ENCODE assay signal across 8 cellular contexts in the genomic region with DNA sequence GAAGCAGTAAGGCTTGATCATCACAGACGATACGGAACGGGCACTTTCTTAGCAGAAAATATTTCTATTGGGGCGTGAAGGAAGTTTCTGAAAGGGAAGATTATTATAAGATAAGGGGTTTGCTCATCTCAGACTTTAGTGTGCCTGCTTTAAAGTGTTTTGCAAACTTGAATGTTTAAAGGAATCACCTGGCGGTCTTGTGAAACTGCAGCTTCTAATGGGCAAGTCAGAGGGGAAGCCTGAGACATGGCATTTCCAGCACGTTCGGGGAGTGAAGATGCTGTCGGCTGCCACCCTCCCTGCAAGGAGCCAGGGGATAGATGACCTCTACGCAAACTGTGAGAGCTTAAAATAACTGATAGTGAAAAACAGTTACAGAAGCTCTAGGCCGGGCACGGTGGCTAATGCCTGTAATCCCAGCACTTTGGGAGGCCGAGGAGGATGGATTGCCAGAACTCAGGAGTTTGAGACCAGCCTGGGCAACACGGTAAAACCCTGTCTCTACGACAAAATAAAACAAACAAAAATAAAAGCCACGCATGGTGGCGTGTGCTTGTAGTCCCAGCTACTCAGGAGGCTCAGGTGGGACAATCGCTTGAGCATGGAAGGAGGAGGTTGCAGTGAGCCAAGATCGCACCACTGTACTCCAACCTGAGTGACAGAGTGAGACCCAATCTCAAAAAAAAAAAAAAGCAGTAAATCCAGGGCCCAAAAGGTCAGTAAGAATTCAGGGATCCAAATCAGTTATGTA. TPM values are rescaled to one million over a fixed set of nuclear protein-coding genes. Genes with fewer than 3 reads are reported as not detected.
DNase-seq lines count a peak whose midpoint lies in the region; ATAC-seq and TF ChIP-seq lines count a peak whose summit lies in the region.

No MANE protein-coding gene starts in this region.

- peaks cover 12% of the 10 kb centered on the region for H3F3A ChIP-seq in GM23248 (ENCODE audit: insufficient read depth)
- no peaks in the 10 kb centered on the region; the same call in 1 of the 2 replicates for H3F3A ChIP-seq in SU-DHL-6 (ENCODE audit: insufficient read depth)

- H3K4me1 ChIP-seq in GM23248 (ENCODE audit: insufficient read depth) (peaks cover 15% of the 10 kb centered on the region), fibroblast of lung (ENCODE audit: control insufficient read depth, extremely low read depth, insufficient read depth, low read length) (no peaks in the 10 kb centered on the region), rectal smooth muscle tissue (ENCODE audit: control insufficient read depth, insufficient read depth, low read length) (peaks cover 12% of the 10 kb centered on the region)

- ATAC-seq in HG02973 (IDR thresholded peaks at IDR 0.05; ENCODE audit: unreplicated experiment) = no peak

- in situ Hi-C loops in GM23248 (cut with MboI) = no loop called here

- WGBS in GM23248 (ENCODE audit: low coverage in 1 of 2, low lambda C conversion rate in 2 of 2, missing lambda C conversion rate in 2 of 2), 2 experiments = 49 to 50% methylated on average over 18 of the region's 18 CpGs

- H3K27ac ChIP-seq in GM23248 = 0 out of 2 replicates have a peak overlapping the region, but pooled peaks have one; percentile 15
- H3K27ac ChIP-seq in SU-DHL-6 (ENCODE audit: low read depth, low read length) = peak overlapping the region; percentile 16; the same call in 1 of the 2 replicates
- H3K27ac ChIP-seq in fibroblast of lung (ENCODE audit: insufficient read depth, low read length) = peak overlapping the region; percentile 19
- H3K27ac ChIP-seq in rectal smooth muscle tissue (ENCODE audit: low read depth, low read length) = no peak overlapping the region

- no peaks in the 10 kb centered on the region for H3K79me2 ChIP-seq in GM23248 (ENCODE audit: insufficient read depth)
- no peaks in the 10 kb centered on the region for H3K79me2 ChIP-seq in SU-DHL-6 (ENCODE audit: insufficient read depth, low read length)
- no peaks in the 10 kb centered on the region for H3K79me2 ChIP-seq in fibroblast of lung (ENCODE audit: control insufficient read depth, insufficient read depth, low read length)

- no peaks in the 10 kb centered on the region for H3K9me3 ChIP-seq in GM23248 (ENCODE audit: low read depth)
- no peaks in the 10 kb centered on the region for H3K9me3 ChIP-seq in SU-DHL-6 (ENCODE audit: insufficient read depth, low read length)
- no peaks in the 10 kb centered on the region for H3K9me3 ChIP-seq in fibroblast of lung (ENCODE audit: control insufficient read depth, insufficient read depth, low read depth, low read length)

- no peak for DNase-seq in GM23248
- DNase-seq in fibroblast of lung (ENCODE audit: low read depth in 2 of 2) = no peak
- no peak for DNase-seq in NCI-H187 treated with DMSO at 0.1 percent for 48 hours (lab: John Stamatoyannopoulos, UW)
- no peak for DNase-seq in amygdala (lab: John Stamatoyannopoulos, UW)
- DNase-seq in A172 (ENCODE audit: low spot score) = no peak

- H2AFZ ChIP-seq in GM23248 (peak overlapping the region; percentile 95), SU-DHL-6 (ENCODE audit: low read depth, low read length, severe bottlenecking) (peak overlapping the region; percentile 77), fibroblast of lung (ENCODE audit: low read length) (peak overlapping the region; percentile 87)

- TF ChIP-seq CTCF in SU-DHL-6 (IDR thresholded peaks at IDR 0.05; ENCODE audit: insufficient read depth, low read length, poor library complexity, severe bottlenecking) = no peak
- TF ChIP-seq CTCF in fibroblast of lung (conservative IDR thresholded peaks at IDR 0.05 in 1 of 2, IDR thresholded peaks at IDR 0.05 in 1 of 2; ENCODE audit: low read depth in 1 of 2, low read length in 2 of 2) = no peak

- H3K36me3 ChIP-seq in GM23248 (ENCODE audit: low read depth) (no peaks in the 10 kb centered on the region), SU-DHL-6 (ENCODE audit: low read length) (no peaks in the 10 kb centered on the region), fibroblast of lung (ENCODE audit: control insufficient read depth, insufficient read depth, low read length) (no peaks in the 10 kb centered on the region), rectal smooth muscle tissue (ENCODE audit: control insufficient read depth, insufficient read depth, low read length) (no peaks in the 10 kb centered on the region)

- H3K4me3 ChIP-seq in GM23248 = peak overlapping the region; percentile 76
- H3K4me3 ChIP-seq in SU-DHL-6 (ENCODE audit: insufficient read depth, low read length, poor library complexity, severe bottlenecking) = peak overlapping the region; percentile 47
- peak overlapping the region; percentile 41 to 63 (median 49) for H3K4me3 ChIP-seq in fibroblast of lung (replicated peaks in 1 of 4; ENCODE audit: control extremely low read depth in 1 of 4, insufficient read depth in 1 of 4, low read depth in 3 of 4, low read length in 4 of 4)
- peak overlapping the region; percentile 70 for H3K4me3 ChIP-seq in rectal smooth muscle tissue (ENCODE audit: low read length)

- H3K27me3 ChIP-seq in GM23248 (replicated peaks; ENCODE audit: insufficient read depth) (no peaks in the 10 kb centered on the region), SU-DHL-6 (ENCODE audit: low read length) (no peaks in the 10 kb centered on the region), fibroblast of lung (ENCODE audit: control insufficient read depth, insufficient read depth, low read length) (no peaks in the 10 kb centered on the region), rectal smooth muscle tissue (ENCODE audit: control insufficient read depth, insufficient read depth, low read length) (no peaks in the 10 kb centered on the region)

- H3K9ac ChIP-seq in GM23248 (peak overlapping the region; percentile 67), SU-DHL-6 (ENCODE audit: low read length) (peak overlapping the region; percentile 51), fibroblast of lung (ENCODE audit: insufficient read depth, low read length) (no peak overlapping the region), rectal smooth muscle tissue (ENCODE audit: low read length) (no peak overlapping the region)

- H3K4me2 ChIP-seq in GM23248 (ENCODE audit: unreplicated experiment) = peak overlapping the region; percentile 93
- H3K4me2 ChIP-seq in SU-DHL-6 (ENCODE audit: low read depth, low read length, poor library complexity, severe bottlenecking) = peak overlapping the region; percentile 65
- peak overlapping the region; percentile 82 for H3K4me2 ChIP-seq in fibroblast of lung (ENCODE audit: extremely low read depth, insufficient read depth, low read length)

- no peaks in the 10 kb centered on the region for H3K9me2 ChIP-seq in GM23248 (ENCODE audit: insufficient read depth)
- no peaks in the 10 kb centered on the region; the same call in 1 of the 2 replicates for H3K9me2 ChIP-seq in SU-DHL-6 (replicated peaks; ENCODE audit: insufficient read depth, low read length)

- H4K20me1 ChIP-seq in GM23248 (ENCODE audit: insufficient read depth) (no peaks in the 10 kb centered on the region), SU-DHL-6 (ENCODE audit: low read depth, low read length) (no peaks in the 10 kb centered on the region), fibroblast of lung (ENCODE audit: control insufficient read depth, extremely low read depth, insufficient read depth, low read length) (no peaks in the 10 kb centered on the region)

RNA-seq across cellular contexts. Expression of gene KIF16B, which starts 2.3 kb away (rescaled TPM):
- total RNA-seq in GM23248 (2014; rRNA removed; shearing (Covaris generic)) = 1.7 and 3.9 TPM in 2 replicates
- polyA plus RNA-seq in GM23248 (2016; fragmentation: Nextera tagmentation; extraction: Ambion mirVana) = 2.6 and 3.0 TPM in 2 replicates
- total RNA-seq in fibroblast of lung = 9.8 and 17.3 TPM in 2 replicates
- 7.7 and 8.9 TPM in 2 replicates for polyA plus RNA-seq in fibroblast of lung
- polyA plus RNA-seq in fibroblast of lung (2012) = 5.4 and 6.7 TPM in 2 replicates
- polyA minus RNA-seq in fibroblast of lung (ENCODE audit: low replicate concordance) = 2.4 TPM in 2 replicates
- 11.2 and 12.6 TPM in 2 replicates for total RNA-seq in A172 (2014; rRNA removed; shearing (Covaris generic))

Comparison
In these comparisons a context has a peak if more than half of its experiments do, and no peak if none do; other contexts are left out.
1. H3K9ac ChIP-seq: peak in GM23248 (single experiment) and SU-DHL-6 (single experiment); none in fibroblast of lung (single experiment) and rectal smooth muscle tissue (single experiment).
2. Peak in every context shown above with its lines, with median percentiles within 50 percentile points of each other: H2AFZ ChIP-seq, H3K4me2 ChIP-seq and H3K4me3 ChIP-seq.